Comparison of ENCODE assay signal across 28 cellular contexts in genomic region chr4:119179011-119179410, GRCh38. TPM values are rescaled to one million over a fixed set of nuclear protein-coding genes. Genes with fewer than 3 reads are reported as not detected.
DNase-seq lines count a peak whose midpoint lies in the region; ATAC-seq and TF ChIP-seq lines count a peak whose summit lies in the region.
"Had no signal": no experiment of that assay in that cellular context is flagged by ENCODE, and none has a peak within 500 bp of the region (broad histone marks: within the 10 kb centered on the region; RNA-seq: fewer than 3 reads in every experiment).

No MANE protein-coding gene starts in this region.

- TF ChIP-seq CTCF in left ventricle myocardium inferior (IDR thresholded peaks at IDR 0.05; ENCODE audit: borderline replicate concordance) (no peak), lower lobe of right lung (IDR thresholded peaks at IDR 0.05) (no peak)

- H3K27ac ChIP-seq in left ventricle myocardium inferior (replicated peaks) (peak overlapping the region; percentile 40), lower lobe of right lung (no peak overlapping the region)
- H3K27ac ChIP-seq: BLaER1 had no signal

- H3K9me3 ChIP-seq in left ventricle myocardium inferior (replicated peaks) (no peaks in the 10 kb centered on the region), lower lobe of right lung (no peaks in the 10 kb centered on the region)
- H3K9me3 ChIP-seq: BE2C, BLaER1 had no signal

- peaks cover 38% of the 10 kb centered on the region for H3K4me1 ChIP-seq in left ventricle myocardium inferior
- H3K4me1 ChIP-seq in lower lobe of right lung: no peaks in the 10 kb centered on the region
- H3K4me1 ChIP-seq: BE2C, BLaER1 had no signal

- DNase-seq in Right ventricle myocardium superior (no peak), left cardiac atrium (no peak), left ventricle myocardium inferior (no peak), left ventricle myocardium superior (no peak), left kidney (ENCODE audit: low read depth, low spot score) (peak; percentile 17), lower lobe of right lung (no peak), NCI-H748 (lab: John Stamatoyannopoulos, UW; ENCODE audit: unreplicated experiment) (no peak)
- DNase-seq: 8988T; ACHN; BE2C; C1 segment of cervical spinal cord; CD4-positive, alpha-beta memory T cell; CD4-positive, CD25-positive, alpha-beta regulatory T cell; CD8-positive, alpha-beta memory T cell; COR-L47; DMS 273 treated with DMSO at 0.1 percent for 48 hours; DMS153; DMS53; DMS79; DND-41; EL; GDM1 had no signal

- intact Hi-C loops in Right ventricle myocardium superior (cut with DNase I) (no loop called here), left cardiac atrium (cut with DNase I) (no loop called here), left ventricle myocardium inferior (cut with micrococcal nuclease) (no loop called here), left ventricle myocardium superior (cut with micrococcal nuclease) (no loop called here), lower lobe of right lung (cut with DNase I) (no loop called here)

- H3K27me3 ChIP-seq in left ventricle myocardium inferior (ENCODE audit: low read depth) (no peaks in the 10 kb centered on the region), lower lobe of right lung (ENCODE audit: low read depth) (no peaks in the 10 kb centered on the region)
- H3K27me3 ChIP-seq: BE2C, BLaER1 had no signal

- H3K36me3 ChIP-seq in left ventricle myocardium inferior (peaks cover 8% of the 10 kb centered on the region), lower lobe of right lung (no peaks in the 10 kb centered on the region)
- H3K36me3 ChIP-seq: BE2C, BLaER1 had no signal

- ATAC-seq in Right ventricle myocardium superior (ENCODE audit: poor library complexity) (peak; percentile 18), left cardiac atrium (no peak), left ventricle myocardium superior (peak; percentile 48), HG02973 (IDR thresholded peaks at IDR 0.05; ENCODE audit: unreplicated experiment) (no peak), lower lobe of right lung (no peak)
- ATAC-seq: GM12878 had no signal

- no peak overlapping the region for H3K4me3 ChIP-seq in left ventricle myocardium inferior
- no peak overlapping the region for H3K4me3 ChIP-seq in lower lobe of right lung
- H3K4me3 ChIP-seq: BLaER1, GM12878 had no signal

RNA-seq across cellular contexts. Expression of gene USP53, which starts 33.5 kb away (rescaled TPM):
- 34.7 TPM for total RNA-seq in Right ventricle myocardium superior
- 10 to 100 TPM; 36.1 to 43.0 TPM for total RNA-seq in left cardiac atrium
- total RNA-seq in left ventricle myocardium inferior: 39.9 TPM
- 34.6 TPM for total RNA-seq in left ventricle myocardium superior
- 45.8 TPM for total RNA-seq in lower lobe of right lung

RNA-seq across cellular contexts. Expression of gene MYOZ2, which starts 43.4 kb away (rescaled TPM):
- total RNA-seq in Right ventricle myocardium superior (705 TPM), left cardiac atrium (100 to 1,000 TPM; 523 to 547 TPM), left ventricle myocardium inferior (843 TPM), left ventricle myocardium superior (792 TPM), lower lobe of right lung (not detected)
- total RNA-seq: A673; CD4-positive, alpha-beta memory T cell; CD4-positive, CD25-positive, alpha-beta regulatory T cell; CD8-positive, alpha-beta memory T cell; Daoy; G401; GM12878 had no signal

Comparison
In these comparisons a context has a peak if more than half of its experiments do, and no peak if none do; other contexts are left out.
1. ATAC-seq: peak in Right ventricle myocardium superior (single experiment) and left ventricle myocardium superior (single experiment); none in left cardiac atrium (0 of 2), HG02973 (single experiment) and lower lobe of right lung (0 of 2).
2. RNA of gene MYOZ2, which starts 43.4 kb away (total RNA-seq): 843 TPM in left ventricle myocardium inferior (single experiment), 792 TPM in left ventricle myocardium superior (single experiment), 705 TPM in Right ventricle myocardium superior (single experiment) and 523 to 547 TPM in left cardiac atrium; not detected in lower lobe of right lung (single experiment); every median in the first group is over 100 times any median in the second.